9 cellular contexts compared by ENCODE assay signal in genomic region chr2:127025357-127026062, GRCh38.
DNase-seq lines count a peak whose midpoint lies in the region; ATAC-seq and TF ChIP-seq lines count a peak whose summit lies in the region.
"Had no signal": no experiment of that assay in that cellular context is flagged by ENCODE, and none has a peak within 500 bp of the region (broad histone marks: within the 10 kb centered on the region; RNA-seq: fewer than 3 reads in every experiment).

No MANE protein-coding gene starts in this region.

- no peaks in the 10 kb centered on the region for H3K4me1 ChIP-seq in uterus

- peaks cover 19% of the 10 kb centered on the region for H3K27me3 Mint-ChIP-seq in T-helper 17 cell

- H3K36me3 ChIP-seq in uterus, result no peaks in the 10 kb centered on the region
- H3K36me3 ChIP-seq: neutrophil had no signal

- TF ChIP-seq POLR2A in uterus (IDR thresholded peaks at IDR 0.05), result no peak

- peak; percentile 91 for ATAC-seq in GM21717 (IDR thresholded peaks at IDR 0.05; ENCODE audit: unreplicated experiment)
- peak; percentile 98 for ATAC-seq in T-helper 17 cell

- DNase-seq in DMS79 (lab: John Stamatoyannopoulos, UW), result peak; percentile 87
- no peak for DNase-seq in LNCaP clone FGC (ENCODE audit: low read depth)
- DNase-seq in T-helper 17 cell, result peak; percentile 44 to 60 (median 54)
- peak; percentile 43 to 92 (median 78) for DNase-seq in amygdala (lab: John Stamatoyannopoulos, UW)
- peak; percentile 82 for DNase-seq in hepatic stellate cell (ENCODE audit: low spot score)
- peak; percentile 70 for DNase-seq in renal cortical epithelial cell (ENCODE audit: low read depth)
- peak; percentile 64 to 70 for DNase-seq in uterus

- peak overlapping the region; percentile 16; the same call in 1 of the 2 replicates for H3K4me3 ChIP-seq in LNCaP clone FGC (ENCODE audit: low read depth, low read length)
- peak overlapping the region; percentile 33 to 34 for H3K4me3 ChIP-seq in uterus

- H3K4me3 Mint-ChIP-seq in T-helper 17 cell, result peak overlapping the region; percentile 91

- no peaks in the 10 kb centered on the region for H3K9me3 ChIP-seq in T-helper 17 cell (ENCODE audit: control insufficient read depth, low read length, poor library complexity, severe bottlenecking)
- H3K9me3 ChIP-seq in uterus, result no peaks in the 10 kb centered on the region
- H3K9me3 ChIP-seq: neutrophil had no signal

- no peaks in the 10 kb centered on the region for H3K27me3 ChIP-seq in uterus

- H3K4me1 Mint-ChIP-seq in T-helper 17 cell, result peaks cover 6% of the 10 kb centered on the region

- intact Hi-C loops in uterus (cut with DNase I; ENCODE audit: low total_unique reads), result no loop called here

- peak overlapping the region; percentile 57 for H3K27ac Mint-ChIP-seq in T-helper 17 cell

- TF ChIP-seq CTCF in LNCaP clone FGC (IDR thresholded peaks at IDR 0.05; ENCODE audit: control insufficient read depth, extremely low read depth, insufficient read depth), result peak; percentile 25; the same call in 1 of the 2 replicates
- TF ChIP-seq CTCF in uterus (IDR thresholded peaks at IDR 0.05), result peak; percentile 25 to 43 (median 30)

- H3K27ac ChIP-seq in uterus, result peak overlapping the region; percentile 48 to 60
- H3K27ac ChIP-seq: neutrophil had no signal

- no peaks in the 10 kb centered on the region for H3K36me3 Mint-ChIP-seq in T-helper 17 cell (ENCODE audit: low read depth)
